ENCODE assay signal across 8 cellular contexts in genomic region chr16:29290631-29291247, GRCh38.
DNase-seq lines count a peak whose midpoint lies in the region; ATAC-seq and TF ChIP-seq lines count a peak whose summit lies in the region.

No MANE protein-coding gene starts in this region.

- DNase-seq in foreskin keratinocyte (peak; percentile 52 to 80), omental fat pad (ENCODE audit: low spot score) (peak; percentile 95), substantia nigra (lab: John Stamatoyannopoulos, UW) (peak in 26 of 49 donors; percentile 5 to 85 (median 33)), NCI-H2171 treated with DMSO at 0.1 percent for 48 hours (lab: John Stamatoyannopoulos, UW) (no peak)

- TF ChIP-seq CTCF in foreskin keratinocyte (conservative IDR thresholded peaks at IDR 0.05) (no peak), omental fat pad (IDR thresholded peaks at IDR 0.05) (no peak)

- H3K9me3 Mint-ChIP-seq in activated T-helper 17 cell treated with anti-CD3 and anti-CD28 coated beads, Interleukin-2, amount 50 U/mL, for 72 hours = no peaks in the 10 kb centered on the region

- peaks cover 8% of the 10 kb centered on the region for H3K4me1 ChIP-seq in foreskin keratinocyte

- H3K4me3 Mint-ChIP-seq in activated T-helper 17 cell treated with anti-CD3 and anti-CD28 coated beads, Interleukin-2, amount 50 U/mL, for 72 hours = peak overlapping the region; percentile 63

- H3K27ac Mint-ChIP-seq in activated T-helper 17 cell treated with anti-CD3 and anti-CD28 coated beads, Interleukin-2, amount 50 U/mL, for 72 hours = peak overlapping the region; percentile 59

- H3K27me3 Mint-ChIP-seq in activated T-helper 17 cell treated with anti-CD3 and anti-CD28 coated beads, Interleukin-2, amount 50 U/mL, for 72 hours = no peaks in the 10 kb centered on the region

- H3K27ac ChIP-seq in foreskin keratinocyte (peak overlapping the region; percentile 30), substantia nigra (ENCODE audit: low read depth, low read length, poor library complexity, severe bottlenecking) (no peak overlapping the region)

- ATAC-seq in GM18502 (IDR thresholded peaks at IDR 0.05; ENCODE audit: poor library complexity, unreplicated experiment) (peak; percentile 62), HG02885 (IDR thresholded peaks at IDR 0.05; ENCODE audit: poor library complexity, unreplicated experiment) (peak; percentile 74), foreskin keratinocyte (peak; percentile 89), omental fat pad (ENCODE audit: low FRiP score) (peak; percentile 87)
- peak; percentile 96 for ATAC-seq in activated T-helper 17 cell treated with anti-CD3 and anti-CD28 coated beads, Interleukin-2, amount 50 U/mL, for 72 hours (replicated peaks)

- H3K36me3 Mint-ChIP-seq in activated T-helper 17 cell treated with anti-CD3 and anti-CD28 coated beads, Interleukin-2, amount 50 U/mL, for 72 hours (ENCODE audit: low read depth) = no peaks in the 10 kb centered on the region

- H3K4me1 Mint-ChIP-seq in activated T-helper 17 cell treated with anti-CD3 and anti-CD28 coated beads, Interleukin-2, amount 50 U/mL, for 72 hours = no peaks in the 10 kb centered on the region

- peaks cover 4% of the 10 kb centered on the region for H3K27me3 ChIP-seq in foreskin keratinocyte

TF ChIP-seq in PFSK-1, 5 proteins besides CTCF, POLR2A, EP300 and RAD21:
- TF ChIP-seq TAF1 (IDR thresholded peaks at IDR 0.05; ENCODE audit: borderline replicate concordance, insufficient read depth, low read length) (peak; percentile 63; the same call in 1 of the 2 replicates), REST (IDR thresholded peaks at IDR 0.05; ENCODE audit: insufficient read depth in 1 of 2, low read depth in 2 of 2, low read length in 2 of 2) (0 out of 4 replicates have a peak, but pooled peaks of 1 of the 2 experiments have one; percentile 20), SIN3A (IDR thresholded peaks at IDR 0.05; ENCODE audit: borderline replicate concordance, insufficient read depth, low read length) (0 out of 2 replicates have a peak, but pooled peaks have one; percentile 24), FOXP2 (optimal IDR thresholded peaks at IDR 0.05; ENCODE audit: borderline replicate concordance, extremely low read depth, extremely low read length, insufficient read depth) (no peak), POLR2AphosphoS5 (IDR thresholded peaks at IDR 0.05; ENCODE audit: low read depth, low read length) (peak; percentile 44; the same call in 1 of the 2 replicates)
